ENCODE assay signal across 9 cellular contexts in genomic region chr3:52851348-52851747, GRCh38. TPM values are rescaled to one million over a fixed set of nuclear protein-coding genes. Genes with fewer than 3 reads are reported as not detected.
DNase-seq lines count a peak whose midpoint lies in the region; ATAC-seq and TF ChIP-seq lines count a peak whose summit lies in the region.
"Had no signal": no experiment of that assay in that cellular context is flagged by ENCODE, and none has a peak within 500 bp of the region (broad histone marks: within the 10 kb centered on the region; RNA-seq: fewer than 3 reads in every experiment).

No MANE protein-coding gene starts in this region.

- H3K9me3 Mint-ChIP-seq in GM23338: no peaks in the 10 kb centered on the region
- no peaks in the 10 kb centered on the region for H3K9me3 Mint-ChIP-seq in stimulated activated naive CD8-positive, alpha-beta T cell treated with anti-CD3 and anti-CD28 coated beads, Interleukin-15, amount 100 ng/mL, for 72 hours
- H3K9me3 Mint-ChIP-seq: T-helper 1 cell treated with Interleukin-12 subunit alpha and Interleukin-12 subunit beta and Interleukin-4 antibody, amounts not matched to agents 30 μg/mL and 1 μg/mL, for 36 hours had no signal

- peak overlapping the region; percentile 8 for H3K9ac ChIP-seq in iPS-15b (ENCODE audit: low read depth, low read length)

- peaks cover 32% of the 10 kb centered on the region for H3K36me3 Mint-ChIP-seq in GM23338 (ENCODE audit: low read depth)

- H3K4me3 ChIP-seq in GM23338 (no peak overlapping the region), ascending aorta (no peak overlapping the region), iPS-15b (ENCODE audit: low read depth, low read length) (no peak overlapping the region)

- H3K27me3 ChIP-seq in GM23338 (ENCODE audit: insufficient read depth) (no peaks in the 10 kb centered on the region), ascending aorta (no peaks in the 10 kb centered on the region), iPS-15b (ENCODE audit: control insufficient read depth, insufficient read depth, low read length) (no peaks in the 10 kb centered on the region)

- no peak overlapping the region for H3K4me3 Mint-ChIP-seq in GM23338
- H3K4me3 Mint-ChIP-seq in stimulated activated naive CD8-positive, alpha-beta T cell treated with anti-CD3 and anti-CD28 coated beads, Interleukin-15, amount 100 ng/mL, for 72 hours: no peak overlapping the region
- H3K4me3 Mint-ChIP-seq: T-helper 1 cell treated with Interleukin-12 subunit alpha and Interleukin-12 subunit beta and Interleukin-4 antibody, amounts not matched to agents 30 μg/mL and 1 μg/mL, for 36 hours had no signal

- no peak overlapping the region for H3K27ac Mint-ChIP-seq in GM23338
- no peak overlapping the region for H3K27ac Mint-ChIP-seq in stimulated activated naive CD8-positive, alpha-beta T cell treated with anti-CD3 and anti-CD28 coated beads, Interleukin-15, amount 100 ng/mL, for 72 hours
- H3K27ac Mint-ChIP-seq: T-helper 1 cell treated with Interleukin-12 subunit alpha and Interleukin-12 subunit beta and Interleukin-4 antibody, amounts not matched to agents 30 μg/mL and 1 μg/mL, for 36 hours had no signal

- H3K4me1 ChIP-seq in GM23338 (ENCODE audit: insufficient read depth) (0 out of 2 replicates have a peak, but pooled peaks cover 4% of the 10 kb centered on the region), ascending aorta (no peaks in the 10 kb centered on the region), iPS-15b (ENCODE audit: control insufficient read depth, insufficient read depth, low read length) (no peaks in the 10 kb centered on the region)

- peaks cover 6% of the 10 kb centered on the region for H3K4me1 Mint-ChIP-seq in GM23338
- H3K4me1 Mint-ChIP-seq in stimulated activated naive CD8-positive, alpha-beta T cell treated with anti-CD3 and anti-CD28 coated beads, Interleukin-15, amount 100 ng/mL, for 72 hours: peaks cover 4% of the 10 kb centered on the region

- H3K9me3 ChIP-seq in ascending aorta (no peaks in the 10 kb centered on the region), iPS-15b (ENCODE audit: control insufficient read depth, insufficient read depth, low read length) (no peaks in the 10 kb centered on the region)

- peak; percentile 45 for DNase-seq in CMK (ENCODE audit: low read depth)
- DNase-seq in GM23338 (ENCODE audit: low spot score): peak; percentile 83
- DNase-seq in NCI-H82 (lab: John Stamatoyannopoulos, UW): peak; percentile 74
- DNase-seq in ascending aorta (ENCODE audit: low spot score in 2 of 2): no peak
- DNase-seq in stimulated activated naive CD8-positive, alpha-beta T cell treated with anti-CD3 and anti-CD28 coated beads, Interleukin-15, amount 100 ng/mL, for 72 hours: peak; percentile 12 to 42
- no peak for DNase-seq in NCI-H187 treated with DMSO at 0.1 percent for 48 hours (lab: John Stamatoyannopoulos, UW)

- H3F3A ChIP-seq in GM23338 (replicated peaks; ENCODE audit: low read depth): no peaks in the 10 kb centered on the region

- no peak overlapping the region for H3K4me2 ChIP-seq in GM23338

- H3K9me2 ChIP-seq in GM23338 (ENCODE audit: insufficient read depth): no peaks in the 10 kb centered on the region

- ATAC-seq in GM23338 (peak; percentile 92), GM18502 (IDR thresholded peaks at IDR 0.05; ENCODE audit: poor library complexity, unreplicated experiment) (no peak)
- ATAC-seq in stimulated activated naive CD8-positive, alpha-beta T cell treated with anti-CD3 and anti-CD28 coated beads, Interleukin-15, amount 100 ng/mL, for 72 hours: peak; percentile 87

- TF ChIP-seq CTCF in GM23338 (conservative IDR thresholded peaks at IDR 0.05; ENCODE audit: low read depth in 2 of 2) (peak; percentile 80 to 92), ascending aorta (IDR thresholded peaks at IDR 0.05) (peak; percentile 15 to 51 (median 44))

- 0 out of 2 replicates have a peak, but pooled peaks cover 3% of the 10 kb centered on the region for H3K36me3 ChIP-seq in GM23338 (ENCODE audit: insufficient read depth)
- peaks cover 40 to 61% of the 10 kb centered on the region in 2 donors for H3K36me3 ChIP-seq in ascending aorta
- peaks cover 17% of the 10 kb centered on the region for H3K36me3 ChIP-seq in iPS-15b (ENCODE audit: control insufficient read depth, insufficient read depth, low read length)

- no peaks in the 10 kb centered on the region for H3K79me2 ChIP-seq in GM23338 (replicated peaks; ENCODE audit: insufficient read depth)

- no peaks in the 10 kb centered on the region for H3K27me3 Mint-ChIP-seq in GM23338 (ENCODE audit: insufficient read depth, low read depth, poor library complexity)
- H3K27me3 Mint-ChIP-seq in stimulated activated naive CD8-positive, alpha-beta T cell treated with anti-CD3 and anti-CD28 coated beads, Interleukin-15, amount 100 ng/mL, for 72 hours: no peaks in the 10 kb centered on the region

- H3K27ac ChIP-seq in GM23338 (ENCODE audit: low read depth) (no peak overlapping the region), ascending aorta (no peak overlapping the region)

- no peak overlapping the region for H2AFZ ChIP-seq in GM23338

- peaks cover 4% of the 10 kb centered on the region; the same call in 1 of the 2 replicates for H4K20me1 ChIP-seq in GM23338 (replicated peaks; ENCODE audit: insufficient read depth)

- intact Hi-C loops in ascending aorta (cut with DNase I): loop anchor here (2.0 kb wide), 1 partner anchor 83 kb away; no protein-coding TSS in a partner anchor

TF ChIP-seq in GM23338, 12 proteins besides CTCF, POLR2A, EP300 and RAD21 (continues in another document):
- TF ChIP-seq ZNF462 (CRISPR knock-in tag; IDR thresholded peaks at IDR 0.05) (no peak), EZH2phosphoT487 (IDR thresholded peaks at IDR 0.05; ENCODE audit: unreplicated experiment) (no peak)

RNA-seq across cellular contexts. Expression of gene MUSTN1, which starts 16.5 kb away (rescaled TPM):
- total RNA-seq in GM23338 (2014; rRNA removed; shearing (Covaris generic)): 1.4 TPM in 1 of 2 replicates, not detected in the other
- polyA plus RNA-seq in GM23338 (2016; fragmentation: Nextera tagmentation; extraction: Ambion mirVana): 0.40 and 1.2 TPM in 2 replicates
- 132 TPM for total RNA-seq in ascending aorta

RNA-seq across cellular contexts. Expression of gene ITIH4, which starts 20.9 kb away (rescaled TPM):
- 1.4 and 6.4 TPM in 2 replicates for total RNA-seq in GM23338 (2014; rRNA removed; shearing (Covaris generic))
- polyA plus RNA-seq in GM23338 (2016; fragmentation: Nextera tagmentation; extraction: Ambion mirVana): 0.82 and 0.89 TPM in 2 replicates
- total RNA-seq in ascending aorta: 9.8 TPM

RNA-seq across cellular contexts. Expression of gene STIMATE, which starts 46.0 kb away (rescaled TPM):
- 23.6 and 24.3 TPM in 2 replicates for total RNA-seq in GM23338 (2014; rRNA removed; shearing (Covaris generic))
- polyA plus RNA-seq in GM23338 (2016; fragmentation: Nextera tagmentation; extraction: Ambion mirVana): 11.2 and 13.9 TPM in 2 replicates
- 18.9 TPM for total RNA-seq in ascending aorta

RNA-seq across cellular contexts. Expression of gene ITIH3, which starts 56.8 kb away (rescaled TPM):
- 0.31 TPM in 1 of 2 replicates, not detected in the other for total RNA-seq in GM23338 (2014; rRNA removed; shearing (Covaris generic))
- polyA plus RNA-seq in GM23338 (2016; fragmentation: Nextera tagmentation; extraction: Ambion mirVana): not detected in 2 replicates
- 38.3 TPM for total RNA-seq in ascending aorta

Comparison
In these comparisons a context has a peak if more than half of its experiments do, and no peak if none do; other contexts are left out.
1. DNase-seq: peak in CMK (single experiment), GM23338 (single experiment), NCI-H82 (single experiment) and stimulated activated naive CD8-positive, alpha-beta T cell treated with anti-CD3 and anti-CD28 coated beads, Interleukin-15, amount 100 ng/mL, for 72 hours (2 of 2); none in ascending aorta (0 of 2) and NCI-H187 treated with DMSO at 0.1 percent for 48 hours (single experiment).
2. RNA of gene MUSTN1, which starts 16.5 kb away (total RNA-seq): 132 TPM in ascending aorta (single experiment); 1.4 TPM in GM23338; every median in the first group is over 10 times any median in the second.